In the genomic region with DNA sequence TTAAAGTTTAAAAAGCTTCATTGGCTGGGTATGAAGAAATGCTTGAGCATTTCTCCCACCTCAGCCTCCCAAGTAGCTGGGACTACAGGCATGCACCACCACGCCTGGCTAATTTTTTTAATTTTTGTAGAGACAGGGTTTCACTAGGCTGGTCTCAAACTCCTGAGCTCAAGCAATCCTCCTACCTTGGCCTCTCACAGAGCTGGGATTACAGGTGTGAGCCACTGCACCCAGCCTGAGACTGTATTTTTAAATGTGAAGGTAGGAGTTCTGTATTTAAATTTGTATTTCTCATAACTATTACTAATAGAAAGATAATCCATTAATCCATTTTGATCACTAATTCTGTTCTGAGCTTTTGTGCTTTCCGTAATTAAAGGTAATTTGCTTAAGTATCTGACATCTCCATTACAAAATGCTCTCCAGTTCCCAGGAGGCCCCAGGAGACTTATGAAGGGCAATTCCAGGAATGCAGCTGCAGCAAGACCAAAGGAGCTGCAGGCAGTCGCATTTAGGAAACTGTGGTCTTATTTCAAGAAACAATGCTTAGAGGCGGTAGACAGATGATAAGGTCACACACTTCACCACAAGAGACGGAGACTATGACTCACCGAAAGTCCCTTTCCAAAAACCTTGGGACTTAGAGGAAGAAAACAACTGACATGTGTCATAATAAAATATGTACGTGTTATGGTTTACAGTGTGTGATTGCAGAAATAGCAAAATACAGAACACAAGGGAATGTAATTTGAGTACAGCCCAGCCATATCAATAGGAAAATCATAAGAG, we compare ENCODE assay signal across 1 cellular context.
TF ChIP-seq lines count a peak whose summit lies in the region.

No MANE protein-coding gene starts in this region.

TF ChIP-seq in K562, 482 proteins besides CTCF, POLR2A, EP300 and RAD21 (continued from another document and continues in another):
- TF ChIP-seq, protein P1, sequence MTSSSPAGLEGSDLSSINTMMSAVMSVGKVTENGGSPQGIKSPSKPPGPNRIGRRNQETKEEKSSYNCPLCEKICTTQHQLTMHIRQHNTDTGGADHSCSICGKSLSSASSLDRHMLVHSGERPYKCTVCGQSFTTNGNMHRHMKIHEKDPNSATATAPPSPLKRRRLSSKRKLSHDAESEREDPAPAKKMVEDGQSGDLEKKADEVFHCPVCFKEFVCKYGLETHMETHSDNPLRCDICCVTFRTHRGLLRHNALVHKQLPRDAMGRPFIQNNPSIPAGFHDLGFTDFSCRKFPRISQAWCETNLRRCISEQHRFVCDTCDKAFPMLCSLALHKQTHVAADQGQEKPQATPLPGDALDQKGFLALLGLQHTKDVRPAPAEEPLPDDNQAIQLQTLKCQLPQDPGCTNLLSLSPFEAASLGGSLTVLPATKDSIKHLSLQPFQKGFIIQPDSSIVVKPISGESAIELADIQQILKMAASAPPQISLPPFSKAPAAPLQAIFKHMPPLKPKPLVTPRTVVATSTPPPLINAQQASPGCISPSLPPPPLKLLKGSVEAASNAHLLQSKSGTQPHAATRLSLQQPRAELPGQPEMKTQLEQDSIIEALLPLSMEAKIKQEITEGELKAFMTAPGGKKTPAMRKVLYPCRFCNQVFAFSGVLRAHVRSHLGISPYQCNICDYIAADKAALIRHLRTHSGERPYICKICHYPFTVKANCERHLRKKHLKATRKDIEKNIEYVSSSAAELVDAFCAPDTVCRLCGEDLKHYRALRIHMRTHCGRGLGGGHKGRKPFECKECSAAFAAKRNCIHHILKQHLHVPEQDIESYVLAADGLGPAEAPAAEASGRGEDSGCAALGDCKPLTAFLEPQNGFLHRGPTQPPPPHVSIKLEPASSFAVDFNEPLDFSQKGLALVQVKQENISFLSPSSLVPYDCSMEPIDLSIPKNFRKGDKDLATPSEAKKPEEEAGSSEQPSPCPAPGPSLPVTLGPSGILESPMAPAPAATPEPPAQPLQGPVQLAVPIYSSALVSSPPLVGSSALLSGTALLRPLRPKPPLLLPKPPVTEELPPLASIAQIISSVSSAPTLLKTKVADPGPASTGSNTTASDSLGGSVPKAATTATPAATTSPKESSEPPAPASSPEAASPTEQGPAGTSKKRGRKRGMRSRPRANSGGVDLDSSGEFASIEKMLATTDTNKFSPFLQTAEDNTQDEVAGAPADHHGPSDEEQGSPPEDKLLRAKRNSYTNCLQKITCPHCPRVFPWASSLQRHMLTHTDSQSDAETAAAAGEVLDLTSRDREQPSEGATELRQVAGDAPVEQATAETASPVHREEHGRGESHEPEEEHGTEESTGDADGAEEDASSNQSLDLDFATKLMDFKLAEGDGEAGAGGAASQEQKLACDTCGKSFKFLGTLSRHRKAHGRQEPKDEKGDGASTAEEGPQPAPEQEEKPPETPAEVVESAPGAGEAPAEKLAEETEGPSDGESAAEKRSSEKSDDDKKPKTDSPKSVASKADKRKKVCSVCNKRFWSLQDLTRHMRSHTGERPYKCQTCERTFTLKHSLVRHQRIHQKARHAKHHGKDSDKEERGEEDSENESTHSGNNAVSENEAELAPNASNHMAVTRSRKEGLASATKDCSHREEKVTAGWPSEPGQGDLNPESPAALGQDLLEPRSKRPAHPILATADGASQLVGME (CRISPR knock-in tag; IDR thresholded peaks at IDR 0.05), result no peak
- TF ChIP-seq, protein P2, sequence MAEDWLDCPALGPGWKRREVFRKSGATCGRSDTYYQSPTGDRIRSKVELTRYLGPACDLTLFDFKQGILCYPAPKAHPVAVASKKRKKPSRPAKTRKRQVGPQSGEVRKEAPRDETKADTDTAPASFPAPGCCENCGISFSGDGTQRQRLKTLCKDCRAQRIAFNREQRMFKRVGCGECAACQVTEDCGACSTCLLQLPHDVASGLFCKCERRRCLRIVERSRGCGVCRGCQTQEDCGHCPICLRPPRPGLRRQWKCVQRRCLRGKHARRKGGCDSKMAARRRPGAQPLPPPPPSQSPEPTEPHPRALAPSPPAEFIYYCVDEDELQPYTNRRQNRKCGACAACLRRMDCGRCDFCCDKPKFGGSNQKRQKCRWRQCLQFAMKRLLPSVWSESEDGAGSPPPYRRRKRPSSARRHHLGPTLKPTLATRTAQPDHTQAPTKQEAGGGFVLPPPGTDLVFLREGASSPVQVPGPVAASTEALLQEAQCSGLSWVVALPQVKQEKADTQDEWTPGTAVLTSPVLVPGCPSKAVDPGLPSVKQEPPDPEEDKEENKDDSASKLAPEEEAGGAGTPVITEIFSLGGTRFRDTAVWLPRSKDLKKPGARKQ (CRISPR knock-in tag; IDR thresholded peaks at IDR 0.05), result no peak
- TF ChIP-seq ZNF140 (CRISPR knock-in tag; IDR thresholded peaks at IDR 0.05) (no peak), ZNF695 (CRISPR knock-in tag; IDR thresholded peaks at IDR 0.05) (no peak), CBFB (CRISPR knock-in tag; IDR thresholded peaks at IDR 0.05) (no peak), CBFA2T3 (IDR thresholded peaks at IDR 0.05) (peak; percentile 79), SP2 (IDR thresholded peaks at IDR 0.05; ENCODE audit: extremely low read depth, low read depth, low read length, poor library complexity, severe bottlenecking) (no peak), PTTG1 (tag; IDR thresholded peaks at IDR 0.05; ENCODE audit: low read depth) (no peak), CBFA2T2 (conservative IDR thresholded peaks at IDR 0.05) (peak; percentile 62), MTF1 (CRISPR knock-in tag; IDR thresholded peaks at IDR 0.05; ENCODE audit: borderline replicate concordance) (no peak), PHB2 (IDR thresholded peaks at IDR 0.05; ENCODE audit: low read depth) (no peak), KDM2B (CRISPR knock-in tag; IDR thresholded peaks at IDR 0.05) (no peak), DPF2 (IDR thresholded peaks at IDR 0.05) (peak; percentile 97), KDM1A (IDR thresholded peaks at IDR 0.05) (peak in 1 of 2 experiments; percentile 47; a peak in 1 of 4 replicates), SIN3B (IDR thresholded peaks at IDR 0.05; ENCODE audit: low read depth) (no peak), SUPT5H (IDR thresholded peaks at IDR 0.05) (no peak), NR2F6 (CRISPR knock-in tag; IDR thresholded peaks at IDR 0.05) (no peak), GABPA (tag; conservative IDR thresholded peaks at IDR 0.05; ENCODE audit: low read depth) (peak; percentile 56), LARP7 (IDR thresholded peaks at IDR 0.05) (no peak), RBM34 (IDR thresholded peaks at IDR 0.05; ENCODE audit: borderline replicate concordance, insufficient read depth, low read length) (no peak), ZNF561 (CRISPR knock-in tag; conservative IDR thresholded peaks at IDR 0.05) (no peak), TCF3 (CRISPR knock-in tag; IDR thresholded peaks at IDR 0.05) (peak; percentile 79), KLF6 (CRISPR knock-in tag; IDR thresholded peaks at IDR 0.05; ENCODE audit: borderline replicate concordance) (no peak), PHF21A (IDR thresholded peaks at IDR 0.05; ENCODE audit: borderline replicate concordance, low read depth) (no peak; the same call in 1 of the 2 replicates), RBM39 (optimal IDR thresholded peaks at IDR 0.05; ENCODE audit: low read depth, low read length) (no peak), ZNF75A (CRISPR knock-in tag; IDR thresholded peaks at IDR 0.05) (no peak), ZNF780A (CRISPR knock-in tag; IDR thresholded peaks at IDR 0.05) (no peak), ZNF445 (CRISPR knock-in tag; IDR thresholded peaks at IDR 0.05; ENCODE audit: low read depth) (no peak), GTF2A2 (tag; IDR thresholded peaks at IDR 0.05) (no peak), NFE2L1 (tag; IDR thresholded peaks at IDR 0.05; ENCODE audit: borderline replicate concordance, low read depth) (no peak), ADNP (tag; IDR thresholded peaks at IDR 0.05) (peak; percentile 70; the same call in 1 of the 2 replicates), MAFG (tag; conservative IDR thresholded peaks at IDR 0.05) (no peak), MAFF (IDR thresholded peaks at IDR 0.05; ENCODE audit: low read length) (no peak), RFX7 (CRISPR knock-in tag; IDR thresholded peaks at IDR 0.05) (no peak), ARHGAP35 (IDR thresholded peaks at IDR 0.05; ENCODE audit: partially characterized antibody) (no peak), ZNF583 (CRISPR knock-in tag; IDR thresholded peaks at IDR 0.05) (peak; percentile 71; the same call in 1 of the 2 replicates), ELF4 (CRISPR knock-in tag; IDR thresholded peaks at IDR 0.05) (no peak), ZNF24 (IDR thresholded peaks at IDR 0.05) (no peak), ZNF224 (CRISPR knock-in tag; IDR thresholded peaks at IDR 0.05) (no peak), TRIM24 (IDR thresholded peaks at IDR 0.05) (peak; percentile 61 to 83; a peak in 3 of 4 replicates), NCOA2 (IDR thresholded peaks at IDR 0.05; ENCODE audit: partially characterized antibody in 2 of 2) (no peak), TAF7 (tag; IDR thresholded peaks at IDR 0.05) (no peak), THRAP3 (IDR thresholded peaks at IDR 0.05; ENCODE audit: borderline replicate concordance) (no peak), FOXJ2 (tag; IDR thresholded peaks at IDR 0.05) (peak; percentile 85; the same call in 1 of the 2 replicates), HDAC1 (IDR thresholded peaks at IDR 0.05) (peak in 1 of 2 experiments; percentile 85; a peak in 2 of 4 replicates)
- TF ChIP-seq, protein P3, sequence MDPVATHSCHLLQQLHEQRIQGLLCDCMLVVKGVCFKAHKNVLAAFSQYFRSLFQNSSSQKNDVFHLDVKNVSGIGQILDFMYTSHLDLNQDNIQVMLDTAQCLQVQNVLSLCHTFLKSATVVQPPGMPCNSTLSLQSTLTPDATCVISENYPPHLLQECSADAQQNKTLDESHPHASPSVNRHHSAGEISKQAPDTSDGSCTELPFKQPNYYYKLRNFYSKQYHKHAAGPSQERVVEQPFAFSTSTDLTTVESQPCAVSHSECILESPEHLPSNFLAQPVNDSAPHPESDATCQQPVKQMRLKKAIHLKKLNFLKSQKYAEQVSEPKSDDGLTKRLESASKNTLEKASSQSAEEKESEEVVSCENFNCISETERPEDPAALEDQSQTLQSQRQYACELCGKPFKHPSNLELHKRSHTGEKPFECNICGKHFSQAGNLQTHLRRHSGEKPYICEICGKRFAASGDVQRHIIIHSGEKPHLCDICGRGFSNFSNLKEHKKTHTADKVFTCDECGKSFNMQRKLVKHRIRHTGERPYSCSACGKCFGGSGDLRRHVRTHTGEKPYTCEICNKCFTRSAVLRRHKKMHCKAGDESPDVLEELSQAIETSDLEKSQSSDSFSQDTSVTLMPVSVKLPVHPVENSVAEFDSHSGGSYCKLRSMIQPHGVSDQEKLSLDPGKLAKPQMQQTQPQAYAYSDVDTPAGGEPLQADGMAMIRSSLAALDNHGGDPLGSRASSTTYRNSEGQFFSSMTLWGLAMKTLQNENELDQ (CRISPR knock-in tag; IDR thresholded peaks at IDR 0.05; ENCODE audit: borderline replicate concordance), result no peak
- TF ChIP-seq, protein P4, sequence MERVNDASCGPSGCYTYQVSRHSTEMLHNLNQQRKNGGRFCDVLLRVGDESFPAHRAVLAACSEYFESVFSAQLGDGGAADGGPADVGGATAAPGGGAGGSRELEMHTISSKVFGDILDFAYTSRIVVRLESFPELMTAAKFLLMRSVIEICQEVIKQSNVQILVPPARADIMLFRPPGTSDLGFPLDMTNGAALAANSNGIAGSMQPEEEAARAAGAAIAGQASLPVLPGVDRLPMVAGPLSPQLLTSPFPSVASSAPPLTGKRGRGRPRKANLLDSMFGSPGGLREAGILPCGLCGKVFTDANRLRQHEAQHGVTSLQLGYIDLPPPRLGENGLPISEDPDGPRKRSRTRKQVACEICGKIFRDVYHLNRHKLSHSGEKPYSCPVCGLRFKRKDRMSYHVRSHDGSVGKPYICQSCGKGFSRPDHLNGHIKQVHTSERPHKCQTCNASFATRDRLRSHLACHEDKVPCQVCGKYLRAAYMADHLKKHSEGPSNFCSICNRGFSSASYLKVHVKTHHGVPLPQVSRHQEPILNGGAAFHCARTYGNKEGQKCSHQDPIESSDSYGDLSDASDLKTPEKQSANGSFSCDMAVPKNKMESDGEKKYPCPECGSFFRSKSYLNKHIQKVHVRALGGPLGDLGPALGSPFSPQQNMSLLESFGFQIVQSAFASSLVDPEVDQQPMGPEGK (CRISPR knock-in tag; IDR thresholded peaks at IDR 0.05; ENCODE audit: borderline replicate concordance), result no peak
- TF ChIP-seq, protein P5, sequence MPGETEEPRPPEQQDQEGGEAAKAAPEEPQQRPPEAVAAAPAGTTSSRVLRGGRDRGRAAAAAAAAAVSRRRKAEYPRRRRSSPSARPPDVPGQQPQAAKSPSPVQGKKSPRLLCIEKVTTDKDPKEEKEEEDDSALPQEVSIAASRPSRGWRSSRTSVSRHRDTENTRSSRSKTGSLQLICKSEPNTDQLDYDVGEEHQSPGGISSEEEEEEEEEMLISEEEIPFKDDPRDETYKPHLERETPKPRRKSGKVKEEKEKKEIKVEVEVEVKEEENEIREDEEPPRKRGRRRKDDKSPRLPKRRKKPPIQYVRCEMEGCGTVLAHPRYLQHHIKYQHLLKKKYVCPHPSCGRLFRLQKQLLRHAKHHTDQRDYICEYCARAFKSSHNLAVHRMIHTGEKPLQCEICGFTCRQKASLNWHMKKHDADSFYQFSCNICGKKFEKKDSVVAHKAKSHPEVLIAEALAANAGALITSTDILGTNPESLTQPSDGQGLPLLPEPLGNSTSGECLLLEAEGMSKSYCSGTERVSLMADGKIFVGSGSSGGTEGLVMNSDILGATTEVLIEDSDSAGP (CRISPR knock-in tag; IDR thresholded peaks at IDR 0.05), result no peak
- TF ChIP-seq, protein P6, sequence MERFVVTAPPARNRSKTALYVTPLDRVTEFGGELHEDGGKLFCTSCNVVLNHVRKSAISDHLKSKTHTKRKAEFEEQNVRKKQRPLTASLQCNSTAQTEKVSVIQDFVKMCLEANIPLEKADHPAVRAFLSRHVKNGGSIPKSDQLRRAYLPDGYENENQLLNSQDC (CRISPR knock-in tag; IDR thresholded peaks at IDR 0.05), result no peak
- TF ChIP-seq, protein P7, sequence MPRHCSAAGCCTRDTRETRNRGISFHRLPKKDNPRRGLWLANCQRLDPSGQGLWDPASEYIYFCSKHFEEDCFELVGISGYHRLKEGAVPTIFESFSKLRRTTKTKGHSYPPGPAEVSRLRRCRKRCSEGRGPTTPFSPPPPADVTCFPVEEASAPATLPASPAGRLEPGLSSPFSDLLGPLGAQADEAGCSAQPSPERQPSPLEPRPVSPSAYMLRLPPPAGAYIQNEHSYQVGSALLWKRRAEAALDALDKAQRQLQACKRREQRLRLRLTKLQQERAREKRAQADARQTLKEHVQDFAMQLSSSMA (CRISPR knock-in tag; IDR thresholded peaks at IDR 0.05), result no peak
- TF ChIP-seq, protein P8, sequence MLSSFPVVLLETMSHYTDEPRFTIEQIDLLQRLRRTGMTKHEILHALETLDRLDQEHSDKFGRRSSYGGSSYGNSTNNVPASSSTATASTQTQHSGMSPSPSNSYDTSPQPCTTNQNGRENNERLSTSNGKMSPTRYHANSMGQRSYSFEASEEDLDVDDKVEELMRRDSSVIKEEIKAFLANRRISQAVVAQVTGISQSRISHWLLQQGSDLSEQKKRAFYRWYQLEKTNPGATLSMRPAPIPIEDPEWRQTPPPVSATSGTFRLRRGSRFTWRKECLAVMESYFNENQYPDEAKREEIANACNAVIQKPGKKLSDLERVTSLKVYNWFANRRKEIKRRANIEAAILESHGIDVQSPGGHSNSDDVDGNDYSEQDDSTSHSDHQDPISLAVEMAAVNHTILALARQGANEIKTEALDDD (IDR thresholded peaks at IDR 0.05), result 0 out of 2 replicates have a peak, but pooled peaks have one; percentile 5
